11 cellular contexts compared by ENCODE assay signal in genomic region chr4:6939761-6940743, GRCh38. TPM values are rescaled to one million over a fixed set of nuclear protein-coding genes. Genes with fewer than 3 reads are reported as not detected.
DNase-seq lines count a peak whose midpoint lies in the region; ATAC-seq, FAIRE-seq and TF ChIP-seq lines count a peak whose summit lies in the region.
"Had no signal": no experiment of that assay in that cellular context is flagged by ENCODE, and none has a peak within 500 bp of the region (broad histone marks: within the 10 kb centered on the region; RNA-seq: fewer than 3 reads in every experiment).

No MANE protein-coding gene starts in this region.

- H3K27me3 ChIP-seq in OCI-LY1 (ENCODE audit: insufficient read depth, low read length) (no peaks in the 10 kb centered on the region), HAP-1 (ENCODE audit: low read depth) (no peaks in the 10 kb centered on the region)

- peak overlapping the region; percentile 23 for H3K27ac ChIP-seq in OCI-LY1 (ENCODE audit: low read depth, low read length, poor library complexity, severe bottlenecking)

- peak overlapping the region; percentile 13 for H3K27ac Mint-ChIP-seq in stimulated activated naive CD8-positive, alpha-beta T cell treated with anti-CD3 and anti-CD28 coated beads, Interleukin-15, Interleukin-2, amounts not matched to agents 100 ng/mL and 50 ng/mL, for 24 hours
- peak overlapping the region; percentile 89 for H3K27ac Mint-ChIP-seq in glutamatergic neuron (ENCODE audit: unreplicated experiment)

- H3K4me3 ChIP-seq in OCI-LY1 (ENCODE audit: low read depth, low read length, poor library complexity, severe bottlenecking) (no peak overlapping the region), HAP-1 (no peak overlapping the region)

- H3K9me3 ChIP-seq in OCI-LY1 (ENCODE audit: low read length) (no peaks in the 10 kb centered on the region), HAP-1 (no peaks in the 10 kb centered on the region)

- FAIRE-seq in HTR-8/SVneo (lab: Jason Lieb, UNC) = no peak

- peak overlapping the region; percentile 29 for H3K4me2 ChIP-seq in OCI-LY1 (ENCODE audit: low read length)

- H3K36me3 Mint-ChIP-seq in stimulated activated naive CD8-positive, alpha-beta T cell treated with anti-CD3 and anti-CD28 coated beads, Interleukin-15, Interleukin-2, amounts not matched to agents 100 ng/mL and 50 ng/mL, for 24 hours (ENCODE audit: low read depth) = peaks cover 12% of the 10 kb centered on the region
- no peaks in the 10 kb centered on the region for H3K36me3 Mint-ChIP-seq in glutamatergic neuron (ENCODE audit: unreplicated experiment)

- ATAC-seq in stimulated activated naive CD8-positive, alpha-beta T cell treated with anti-CD3 and anti-CD28 coated beads, Interleukin-15, Interleukin-2, amounts not matched to agents 100 U/mL and 50 U/mL, for 24 hours = no peak

- TF ChIP-seq CTCF in OCI-LY1 (IDR thresholded peaks at IDR 0.05; ENCODE audit: low read length) (no peak), glutamatergic neuron (IDR thresholded peaks at IDR 0.05; ENCODE audit: partially characterized antibody, unreplicated experiment) (no peak)

- H3K9me2 ChIP-seq in OCI-LY1 (ENCODE audit: low read depth, low read length) = no peaks in the 10 kb centered on the region

- H4K20me1 ChIP-seq in OCI-LY1 (ENCODE audit: insufficient read depth, low read length) = no peaks in the 10 kb centered on the region

- no peak overlapping the region for H3K4me3 Mint-ChIP-seq in stimulated activated naive CD8-positive, alpha-beta T cell treated with anti-CD3 and anti-CD28 coated beads, Interleukin-15, Interleukin-2, amounts not matched to agents 100 ng/mL and 50 ng/mL, for 24 hours
- H3K4me3 Mint-ChIP-seq in glutamatergic neuron (ENCODE audit: unreplicated experiment) = peak overlapping the region; percentile 44

- no peak overlapping the region for H2AFZ ChIP-seq in OCI-LY1 (ENCODE audit: low read length)

- peaks cover 84% of the 10 kb centered on the region for H3K4me1 Mint-ChIP-seq in stimulated activated naive CD8-positive, alpha-beta T cell treated with anti-CD3 and anti-CD28 coated beads, Interleukin-15, Interleukin-2, amounts not matched to agents 100 ng/mL and 50 ng/mL, for 24 hours (ENCODE audit: low read depth)
- H3K4me1 Mint-ChIP-seq in glutamatergic neuron (ENCODE audit: low read depth, unreplicated experiment) = peaks cover 65% of the 10 kb centered on the region

- in situ Hi-C loops in HAP-1 (cut with MboI; ENCODE audit: low sequenced_read_pairs) = no loop called here

- no peaks in the 10 kb centered on the region; the same call in 1 of the 2 replicates for H3K36me3 ChIP-seq in OCI-LY1 (ENCODE audit: insufficient read depth, low read length)
- H3K36me3 ChIP-seq in HAP-1 (replicated peaks) = no peaks in the 10 kb centered on the region

- no peak for DNase-seq in stimulated activated naive CD8-positive, alpha-beta T cell treated with anti-CD3 and anti-CD28 coated beads, Interleukin-15, Interleukin-2, amounts not matched to agents 100 U/mL and 50 U/mL, for 24 hours
- DNase-seq in glutamatergic neuron (no peak), HAP-1 (ENCODE audit: low spot score in 2 of 2) (no peak), HTR-8/SVneo (ENCODE audit: insufficient read length, low spot score) (no peak), dedifferentiated amniotic fluid mesenchymal stem cell (ENCODE audit: extremely low spot score) (no peak)
- no peak for DNase-seq in stimulated activated CD4-positive, alpha-beta T cell treated with anti-CD3 and anti-CD28 coated beads, Interleukin-4, amount 100 ng/mL, for 1 hour
- DNase-seq: activated CD4-positive, CD25-positive, alpha-beta regulatory T cell; effector CD8-positive, alpha-beta T cell; NCI-H146 had no signal

- no peaks in the 10 kb centered on the region for H3F3A ChIP-seq in OCI-LY1 (ENCODE audit: insufficient read depth, low read length)

- H3K9ac ChIP-seq in OCI-LY1 (ENCODE audit: low read length) = no peak overlapping the region

- H3K4me1 ChIP-seq in OCI-LY1 (ENCODE audit: insufficient read depth, low read length, severe bottlenecking) (peaks cover 46% of the 10 kb centered on the region), HAP-1 (peaks cover 5% of the 10 kb centered on the region)

- H3K9me3 Mint-ChIP-seq in stimulated activated naive CD8-positive, alpha-beta T cell treated with anti-CD3 and anti-CD28 coated beads, Interleukin-15, Interleukin-2, amounts not matched to agents 100 ng/mL and 50 ng/mL, for 24 hours = no peaks in the 10 kb centered on the region
- H3K9me3 Mint-ChIP-seq in glutamatergic neuron (ENCODE audit: unreplicated experiment) = peaks cover 19% of the 10 kb centered on the region

- H3K79me2 ChIP-seq in OCI-LY1 (ENCODE audit: insufficient read depth, low read length) = no peaks in the 10 kb centered on the region

- no peaks in the 10 kb centered on the region for H3K27me3 Mint-ChIP-seq in stimulated activated naive CD8-positive, alpha-beta T cell treated with anti-CD3 and anti-CD28 coated beads, Interleukin-15, Interleukin-2, amounts not matched to agents 100 ng/mL and 50 ng/mL, for 24 hours
- H3K27me3 Mint-ChIP-seq in glutamatergic neuron (ENCODE audit: unreplicated experiment) = peaks cover 15% of the 10 kb centered on the region

RNA-seq across cellular contexts. Expression of gene TBC1D14, which starts 30.4 kb away (rescaled TPM):
- total RNA-seq in glutamatergic neuron (ENCODE audit: unreplicated experiment) = 82.2 TPM
